16 cellular contexts compared by ENCODE assay signal in the genomic region with DNA sequence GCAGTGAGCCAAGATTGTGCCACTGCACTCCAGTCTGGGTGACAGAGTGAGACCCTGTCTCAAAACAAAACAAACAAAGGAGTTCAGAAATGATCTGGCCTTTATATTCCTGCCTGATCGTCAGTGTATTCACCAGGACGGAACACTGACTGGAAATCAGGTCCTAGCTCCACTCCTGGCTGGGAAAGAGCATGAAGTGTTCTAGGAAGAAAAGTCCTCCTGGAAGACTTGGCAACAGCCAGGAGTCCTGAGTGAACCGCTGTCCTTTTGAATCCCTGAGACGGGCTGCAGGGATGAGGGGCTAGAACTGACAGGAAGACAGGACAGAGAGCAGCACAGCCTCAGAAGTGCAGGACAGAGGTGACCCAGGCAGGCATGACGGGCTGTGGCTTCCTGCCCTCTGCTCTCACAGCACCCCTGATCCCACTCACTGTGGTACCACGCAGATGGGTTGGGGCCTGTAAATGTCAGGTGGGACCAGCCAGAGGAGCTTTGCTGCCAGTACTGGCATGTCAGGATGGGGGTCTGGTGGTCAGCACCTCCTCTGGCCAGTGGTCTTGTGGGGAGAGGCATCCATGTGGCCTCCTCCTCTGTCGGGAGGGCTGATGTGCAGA. TPM values are rescaled to one million over a fixed set of nuclear protein-coding genes. Genes with fewer than 3 reads are reported as not detected.
DNase-seq lines count a peak whose midpoint lies in the region; ATAC-seq, FAIRE-seq and TF ChIP-seq lines count a peak whose summit lies in the region.
"Had no signal": no experiment of that assay in that cellular context is flagged by ENCODE, and none has a peak within 500 bp of the region (broad histone marks: within the 10 kb centered on the region; RNA-seq: fewer than 3 reads in every experiment).

No MANE protein-coding gene starts in this region.

- in situ Hi-C loops in K562 (cut with MboI) = no loop called here

- H3K9me3 Mint-ChIP-seq in stimulated activated naive CD8-positive, alpha-beta T cell treated with anti-CD3 and anti-CD28 coated beads, Interleukin-15, amount 100 ng/mL, for 72 hours = no peaks in the 10 kb centered on the region
- H3K9me3 Mint-ChIP-seq in memory B cell = no peaks in the 10 kb centered on the region

- no peak overlapping the region for H3K4me2 ChIP-seq in K562 (ENCODE audit: insufficient read depth, low read length)

- H3K4me1 ChIP-seq in K562 (replicated peaks in 1 of 2; ENCODE audit: control insufficient read depth in 2 of 2, insufficient read depth in 2 of 2, low read length in 2 of 2) = no peaks in the 10 kb centered on the region
- no peaks in the 10 kb centered on the region for H3K4me1 ChIP-seq in aorta (ENCODE audit: control insufficient read depth in 1 of 2, insufficient read depth in 2 of 2, low read length in 2 of 2)
- no peaks in the 10 kb centered on the region for H3K4me1 ChIP-seq in adrenal gland (replicated peaks in 1 of 2)

- no peak overlapping the region for H3K27ac ChIP-seq in K562 (ENCODE audit: extremely low read depth, low read depth, low read length)
- no peak overlapping the region for H3K27ac ChIP-seq in aorta (ENCODE audit: low read depth in 1 of 2, low read length in 2 of 2)
- H3K27ac ChIP-seq in adrenal gland = no peak overlapping the region
- H3K27ac ChIP-seq: C4-2B had no signal

- DNase-seq in stimulated activated naive CD8-positive, alpha-beta T cell treated with anti-CD3 and anti-CD28 coated beads, Interleukin-15, Interleukin-2, amounts not matched to agents 100 U/mL and 50 U/mL, for 24 hours = no peak
- no peak for DNase-seq in stimulated activated naive CD8-positive, alpha-beta T cell treated with anti-CD3 and anti-CD28 coated beads, Interleukin-15, amount 100 ng/mL, for 72 hours
- no peak for DNase-seq in K562 (ENCODE audit: extremely low read depth in 1 of 4, low spot score in 3 of 4)
- no peak for DNase-seq in memory B cell (ENCODE audit: low spot score in 2 of 2)
- no peak for DNase-seq in aorta
- no peak for DNase-seq in SK-N-DZ (ENCODE audit: low spot score)
- DNase-seq in adrenal gland = no peak
- DNase-seq in NCI-H1048 (lab: John Stamatoyannopoulos, UW) = no peak
- DNase-seq: DMS 273 treated with DMSO at 0.1 percent for 48 hours, GOT3, MG63, NCI-H1092 treated with DMSO at 0.1 percent for 48 hours, NCI-H2081 treated with DMSO at 0.1 percent for 48 hours, NCI-H510A had no signal

- ATAC-seq in stimulated activated naive CD8-positive, alpha-beta T cell treated with anti-CD3 and anti-CD28 coated beads, Interleukin-15, Interleukin-2, amounts not matched to agents 100 U/mL and 50 U/mL, for 24 hours = peak; percentile 44
- ATAC-seq in stimulated activated naive CD8-positive, alpha-beta T cell treated with anti-CD3 and anti-CD28 coated beads, Interleukin-15, amount 100 ng/mL, for 72 hours = no peak
- ATAC-seq in K562 (peak; percentile 33; the same call in 2 of the 3 replicates), memory B cell (ENCODE audit: low read depth) (no peak), aorta (ENCODE audit: low FRiP score) (peak; percentile 58)

- POLR2A ChIA-PET in K562 (lab: Yijun Ruan, JAX) = no interaction called here

- BruUV-seq in K562 (replicated peaks; lab: Mats Ljungman, UMichigan) = no TSS peak

- H3K9me1 ChIP-seq in K562 (ENCODE audit: control insufficient read depth, insufficient read depth, low read length) = no peaks in the 10 kb centered on the region

- TF ChIP-seq EP300 in K562 (IDR thresholded peaks at IDR 0.05; ENCODE audit: low read length) = no peak

- WGBS in K562 (ENCODE audit: insufficient coverage, low coverage, missing lambda C conversion rate) = 75% methylated on average over 6 of the region's 7 CpGs
- WGBS in aorta, 2 donors = 81 to 85% methylated on average over 7 of the region's 7 CpGs
- 89 to 95% (median 92%) methylated on average over 5 to 7 of the region's 7 CpGs for WGBS in adrenal gland, 4 donors

- H3K27me3 ChIP-seq in K562 (ENCODE audit: control insufficient read depth in 2 of 2, insufficient read depth in 2 of 2, low read length in 2 of 2) (no peaks in the 10 kb centered on the region; a peak in 1 of 5 replicates), aorta (ENCODE audit: control insufficient read depth in 1 of 2, insufficient read depth in 2 of 2, low read length in 1 of 2) (no peaks in the 10 kb centered on the region), adrenal gland (no peaks in the 10 kb centered on the region)
- H3K27me3 ChIP-seq: MG63 had no signal

- FAIRE-seq in K562 (lab: Jason Lieb, UNC) = no peak
- FAIRE-seq: A204.1 had no signal

- H2AFZ ChIP-seq in K562 (ENCODE audit: low read depth, low read length) = no peak overlapping the region

- H3K79me2 ChIP-seq in K562 (ENCODE audit: control insufficient read depth, insufficient read depth, low read length) = no peaks in the 10 kb centered on the region

- CTCF ChIA-PET in K562 (lab: Yijun Ruan, JAX; ENCODE audit: low intra/inter-chr PET ratio) = no interaction called here

- peaks cover 22% of the 10 kb centered on the region for H3K36me3 Mint-ChIP-seq in memory B cell

- peaks cover 77% of the 10 kb centered on the region for H3K36me3 ChIP-seq in K562 (ENCODE audit: control insufficient read depth, insufficient read depth, low read length)
- peaks cover 5 to 7% of the 10 kb centered on the region in 2 donors for H3K36me3 ChIP-seq in aorta (ENCODE audit: control insufficient read depth in 1 of 2, insufficient read depth in 2 of 2, low read length in 1 of 2)
- H3K36me3 ChIP-seq in adrenal gland (replicated peaks in 1 of 2) = peaks cover 0 to 83% of the 10 kb centered on the region in 2 donors

- H3K9me3 ChIP-seq in K562 (replicated peaks; ENCODE audit: control insufficient read depth, insufficient read depth, low read depth, low read length) (no peaks in the 10 kb centered on the region), aorta (ENCODE audit: control insufficient read depth, low read length) (no peaks in the 10 kb centered on the region), adrenal gland (replicated peaks in 1 of 3) (no peaks in the 10 kb centered on the region)
- H3K9me3 ChIP-seq: MG63 had no signal

- H4K20me1 ChIP-seq in K562 (replicated peaks; ENCODE audit: control insufficient read depth, insufficient read depth, low read length) = 0 out of 2 replicates have a peak, but pooled peaks cover 6% of the 10 kb centered on the region

- H3K4me1 Mint-ChIP-seq in stimulated activated naive CD8-positive, alpha-beta T cell treated with anti-CD3 and anti-CD28 coated beads, Interleukin-15, amount 100 ng/mL, for 72 hours = no peaks in the 10 kb centered on the region
- peaks cover 2% of the 10 kb centered on the region for H3K4me1 Mint-ChIP-seq in memory B cell

- H3K27me3 Mint-ChIP-seq in stimulated activated naive CD8-positive, alpha-beta T cell treated with anti-CD3 and anti-CD28 coated beads, Interleukin-15, amount 100 ng/mL, for 72 hours = no peaks in the 10 kb centered on the region
- no peaks in the 10 kb centered on the region for H3K27me3 Mint-ChIP-seq in memory B cell

- no peak for TF ChIP-seq RAD21 in K562 (CRISPR knock-in tag; conservative IDR thresholded peaks at IDR 0.05 in 1 of 2, IDR thresholded peaks at IDR 0.05 in 1 of 2)

- H3K27ac Mint-ChIP-seq in stimulated activated naive CD8-positive, alpha-beta T cell treated with anti-CD3 and anti-CD28 coated beads, Interleukin-15, amount 100 ng/mL, for 72 hours = peak overlapping the region in 1 of 2 donors; percentile 90
- peak overlapping the region; percentile 24 for H3K27ac Mint-ChIP-seq in memory B cell

- intact Hi-C loops in K562 (cut with micrococcal nuclease) = no loop called here
- intact Hi-C loops in aorta (cut with DNase I) = no loop called here
- intact Hi-C loops in adrenal gland (cut with DNase I) = no loop called here

- no peak overlapping the region for H3K4me3 Mint-ChIP-seq in stimulated activated naive CD8-positive, alpha-beta T cell treated with anti-CD3 and anti-CD28 coated beads, Interleukin-15, amount 100 ng/mL, for 72 hours
- no peak overlapping the region for H3K4me3 Mint-ChIP-seq in memory B cell

- H3K9ac ChIP-seq in K562 (ENCODE audit: insufficient read depth in 1 of 2, low read depth in 2 of 2, low read length in 2 of 2) = no peak overlapping the region; a peak in 1 of 4 replicates

- no peak for TF ChIP-seq POLR2A in K562 (conservative IDR thresholded peaks at IDR 0.05)
- TF ChIP-seq POLR2A in adrenal gland (IDR thresholded peaks at IDR 0.05) = no peak

- TF ChIP-seq CTCF in K562 (IDR thresholded peaks at IDR 0.05 in 2 of 3, conservative IDR thresholded peaks at IDR 0.05 in 1 of 3; ENCODE audit: insufficient read depth in 2 of 3, low read depth in 1 of 3, low read length in 3 of 3) (no peak), adrenal gland (IDR thresholded peaks at IDR 0.05) (no peak)

- H3K4me3 ChIP-seq in K562 (no peak overlapping the region), aorta (ENCODE audit: low read length in 2 of 2) (no peak overlapping the region), adrenal gland (no peak overlapping the region)
- H3K4me3 ChIP-seq: MG63 had no signal

RNA-seq across cellular contexts. Expression of gene FAN1, which starts 23.5 kb away (rescaled TPM):
- total RNA-seq in K562 (2011; cell fraction: chromatin; rRNA removed; ENCODE audit: low replicate concordance) = 19.0 and 55.4 TPM in 2 replicates
- 12.1 and 12.3 TPM in 2 replicates for total RNA-seq in K562 (2011; cell fraction: nucleolus; rRNA removed)
- total RNA-seq in K562 (2011; cell fraction: nucleoplasm; rRNA removed) = 18.8 and 20.2 TPM in 2 replicates
- total RNA-seq in K562 (2014; rRNA removed) (8.7 and 9.8 TPM in 2 replicates), K562 (2014; rRNA removed; fragmentation: Illumina TruSeq; extraction: Trizol) (14.3 and 14.6 TPM in 2 replicates), K562 (2015; rRNA removed; fragmentation: Illumina TruSeq; extraction: Trizol) (12.3 and 12.7 TPM in 2 replicates), K562 (2021) (12.6 and 13.4 TPM in 2 replicates), aorta (10 to 100 TPM in 1 of 2 donors, 1 to 10 TPM in 1; 4.3 to 15.9 TPM), adrenal gland (10 to 100 TPM in 7 of 8 donors, 1 to 10 TPM in 1; 5.7 to 26.4 (median 17.9) TPM)
- polyA plus RNA-seq in K562 (2011; rRNA removed) (16.8 and 19.1 TPM in 2 replicates), K562 (2014; fragmentation: Illumina TruSeq; extraction: Trizol) (11.5 and 11.8 TPM in 2 replicates), K562 (2014; fragmentation: Nextera tagmentation; extraction: Ambion mirVana) (1 to 10 TPM; 1.5 to 2.0 TPM), K562 (2014; rRNA removed) (12.0 and 13.6 TPM in 2 replicates), aorta (10 to 100 TPM in 1 of 2 donors, 1 to 10 TPM in 1; 5.9 to 13.0 TPM), adrenal gland (10 to 100 TPM; 15.3 to 21.9 (median 18.6) TPM)
- polyA plus RNA-seq in K562 (2011; cell fraction: cytosol; rRNA removed) = 5.2 and 8.0 TPM in 2 replicates
- polyA plus RNA-seq in K562 (2011; cell fraction: nucleus; rRNA removed) = 42.7 and 55.3 TPM in 2 replicates
- polyA plus RNA-seq in K562 (2012) = 9.6 and 13.0 TPM in 2 replicates
- 15.4 and 20.4 TPM in 2 replicates for polyA minus RNA-seq in K562 (2011; rRNA and poly(A)+ RNA removed)
- 4.7 and 7.0 TPM in 2 replicates for polyA minus RNA-seq in K562 (2011; cell fraction: cytosol; rRNA and poly(A)+ RNA removed)
- 14.7 and 34.9 TPM in 2 replicates for polyA minus RNA-seq in K562 (2011; cell fraction: nucleus; rRNA and poly(A)+ RNA removed)
- polyA plus RNA-seq in SK-N-DZ (2014; cell fraction: cytosol; rRNA removed) = 24.8 and 31.7 TPM in 2 replicates
- polyA plus RNA-seq in SK-N-DZ (2014; cell fraction: nucleus; rRNA removed) = 58.8 and 60.1 TPM in 2 replicates

Comparison
In these comparisons a context has a peak if more than half of its experiments do, and no peak if none do; other contexts are left out.
1. ATAC-seq: peak in stimulated activated naive CD8-positive, alpha-beta T cell treated with anti-CD3 and anti-CD28 coated beads, Interleukin-15, Interleukin-2, amounts not matched to agents 100 U/mL and 50 U/mL, for 24 hours (single experiment), K562 (single experiment) and aorta (single experiment); none in stimulated activated naive CD8-positive, alpha-beta T cell treated with anti-CD3 and anti-CD28 coated beads, Interleukin-15, amount 100 ng/mL, for 72 hours (single experiment) and memory B cell (single experiment).